ENCODE assay signal across 8 cellular contexts in the genomic region with DNA sequence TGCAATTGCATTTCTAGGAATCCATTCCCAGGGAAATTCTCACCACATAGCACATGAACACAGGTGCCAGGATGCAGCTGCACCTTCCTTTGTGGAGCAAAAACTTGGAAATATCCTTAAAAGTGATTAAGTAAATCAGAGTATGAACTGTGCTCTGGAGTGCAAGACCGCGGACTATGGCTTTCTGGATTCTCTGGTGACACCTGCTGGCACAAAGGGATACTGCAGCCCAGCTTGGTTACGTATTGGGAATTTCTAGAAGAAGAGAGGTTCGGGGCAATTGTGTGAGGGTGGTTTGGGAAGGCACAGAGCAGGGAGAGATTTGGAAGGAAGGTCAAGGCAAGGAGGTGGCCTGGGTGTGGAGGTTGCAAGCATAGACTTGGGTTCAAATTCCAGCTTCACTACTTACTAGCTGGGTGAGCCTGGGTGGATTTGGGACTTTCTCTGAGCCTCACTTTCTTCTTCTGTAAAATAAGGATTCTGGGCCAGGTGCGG. TPM values are rescaled to one million over a fixed set of nuclear protein-coding genes. Genes with fewer than 3 reads are reported as not detected.
DNase-seq lines count a peak whose midpoint lies in the region; ATAC-seq, FAIRE-seq and TF ChIP-seq lines count a peak whose summit lies in the region.

No MANE protein-coding gene starts in this region.

- peak; percentile 91 for TF ChIP-seq RAD21 in HepG2 (CRISPR knock-in tag; IDR thresholded peaks at IDR 0.05)

- no peak overlapping the region for H3K9ac ChIP-seq in HepG2 (ENCODE audit: insufficient read depth, low read depth, low read length)

- no peak overlapping the region for H2AFZ ChIP-seq in HepG2 (ENCODE audit: low read length)

- no peak overlapping the region for H3K27ac Mint-ChIP-seq in activated B cell treated with CpG ODN at 0.5 μM for 24 hours

- no peaks in the 10 kb centered on the region; a peak in 1 of 5 replicates for H3K27me3 ChIP-seq in HepG2 (ENCODE audit: control insufficient read depth in 1 of 2, insufficient read depth in 2 of 2, low read length in 2 of 2)

- no TSS peak for BruUV-seq in HepG2 (replicated peaks; lab: Mats Ljungman, UMichigan)

- FAIRE-seq in HepG2 (lab: Jason Lieb, UNC), result peak; percentile 63

- intact Hi-C loops in activated B cell treated with CpG ODN at 0.5 μM for 24 hours (cut with micrococcal nuclease), result loop anchor here (1.0 kb wide), 3 partner anchors 48 to 190 kb away; no protein-coding TSS in a partner anchor
- intact Hi-C loops in HepG2 (cut with micrococcal nuclease; ENCODE audit: unreplicated experiment), result loop anchor here (1.0 to 2.0 kb wide), 3 partner anchors 17 to 191 kb away; a partner anchor contains a TSS

- no peak overlapping the region for H3K4me3 ChIP-seq in HepG2 (replicated peaks in 1 of 3; ENCODE audit: insufficient read depth in 1 of 3, low read depth in 2 of 3, low read length in 3 of 3)

- no peak for TF ChIP-seq EP300 in HepG2 (IDR thresholded peaks at IDR 0.05; ENCODE audit: low read depth in 2 of 2, low read length in 2 of 2)
- TF ChIP-seq EP300 in HepG2 (CRISPR knock-in tag; IDR thresholded peaks at IDR 0.05; ENCODE audit: borderline replicate concordance), result peak; percentile 43; the same call in 1 of the 2 replicates

- no peak overlapping the region; the same call in 1 of the 2 replicates for H3K4me2 ChIP-seq in HepG2 (ENCODE audit: low read depth, low read length)

- no peak for TF ChIP-seq POLR2A in HepG2 (IDR thresholded peaks at IDR 0.05; ENCODE audit: insufficient read depth in 1 of 2, low read depth in 2 of 2, low read length in 2 of 2)

- no peak overlapping the region for H3K4me3 Mint-ChIP-seq in activated B cell treated with CpG ODN at 0.5 μM for 24 hours

- CTCF ChIA-PET in activated B cell treated with CpG ODN at 0.5 μM for 24 hours (lab: Charles Lee) (interaction anchor here (0.8 to 8.3 kb wide), 14 partner anchors 8 to 293 kb away, joined by 3 to 134 read pairs (median 10); a partner anchor contains a TSS), HepG2 (lab: Yijun Ruan, JAX; ENCODE audit: low intra/inter-chr PET ratio, low total read pairs) (interaction anchor here (1.0 to 7.8 kb wide), 4 partner anchors 31 to 190 kb away, joined by 3 to 115 read pairs (median 6); no protein-coding TSS in a partner anchor)

- peaks cover 23% of the 10 kb centered on the region for H3K4me1 Mint-ChIP-seq in activated B cell treated with CpG ODN at 0.5 μM for 24 hours

- ATAC-seq in activated B cell treated with CpG ODN at 0.5 μM for 24 hours (ENCODE audit: low read depth) (peak; percentile 56), HepG2 (no peak), HG03108 (IDR thresholded peaks at IDR 0.05; ENCODE audit: unreplicated experiment) (no peak)

- H3K9me3 Mint-ChIP-seq in activated B cell treated with CpG ODN at 0.5 μM for 24 hours, result peaks cover 2% of the 10 kb centered on the region

- peaks cover 27% of the 10 kb centered on the region for H3K79me2 ChIP-seq in HepG2 (ENCODE audit: insufficient read depth, low read length)

- H3K36me3 ChIP-seq in HepG2 (replicated peaks in 1 of 2; ENCODE audit: control insufficient read depth in 1 of 2, insufficient read depth in 2 of 2, low read length in 2 of 2), result no peaks in the 10 kb centered on the region

- no peaks in the 10 kb centered on the region for H3K36me3 Mint-ChIP-seq in activated B cell treated with CpG ODN at 0.5 μM for 24 hours (ENCODE audit: low read depth)

- TF ChIP-seq CTCF in activated B cell treated with CpG ODN at 0.5 μM for 24 hours (IDR thresholded peaks at IDR 0.05) (no peak), HepG2 (CRISPR knock-in tag; IDR thresholded peaks at IDR 0.05) (peak; percentile 98)

- H3K27ac ChIP-seq in caudate nucleus (ENCODE audit: low read depth, low read length), result no peak overlapping the region
- H3K27ac ChIP-seq in HepG2 (ENCODE audit: extremely low read length, insufficient read depth, low read length), result peak overlapping the region; percentile 4

- no peaks in the 10 kb centered on the region for H3K9me3 ChIP-seq in HepG2 (ENCODE audit: low read length)

- peaks cover 16% of the 10 kb centered on the region for H3K27me3 Mint-ChIP-seq in activated B cell treated with CpG ODN at 0.5 μM for 24 hours

- peaks cover 83% of the 10 kb centered on the region for H3K4me1 ChIP-seq in HepG2 (ENCODE audit: insufficient read depth, low read length)

- H4K20me1 ChIP-seq in HepG2 (ENCODE audit: insufficient read depth, low read length), result no peaks in the 10 kb centered on the region

- peak; percentile 78 for DNase-seq in NCI-H2171 treated with DMSO at 0.1 percent for 48 hours (lab: John Stamatoyannopoulos, UW)
- no peak for DNase-seq in NCI-H2171 (lab: John Stamatoyannopoulos, UW)
- DNase-seq in NCI-H2227 (lab: John Stamatoyannopoulos, UW; ENCODE audit: unreplicated experiment), result peak; percentile 84
- DNase-seq in activated B cell treated with CpG ODN at 0.5 μM for 24 hours, result peak; percentile 71
- DNase-seq in caudate nucleus (lab: John Stamatoyannopoulos, UW), result peak in 53 of 61 donors; percentile 9 to 89 (median 48)
- peak; percentile 85 for DNase-seq in HepG2 (ENCODE audit: low spot score)
- DNase-seq in stimulated activated CD4-positive, alpha-beta T cell treated with anti-CD3 and anti-CD28 coated beads, TNF-alpha, amount 100 ng/mL, for 24 hours (ENCODE audit: low read depth in 3 of 3), result peak; percentile 60 to 81 (median 71)

- in situ Hi-C loops in HepG2 (cut with HindIII; ENCODE audit: extremely low pct_ligation_motif_present, low pct_unique_long_range_greater_than_20kb), result loop anchor here (5.0 kb wide), 1 partner anchor 47 kb away; no protein-coding TSS in a partner anchor

- POLR2A ChIA-PET in activated B cell treated with CpG ODN at 0.5 μM for 24 hours (lab: Charles Lee), result interaction anchor here (0.6 to 1.3 kb wide), 6 partner anchors 10 to 57 kb away, joined by 3 to 12 read pairs (median 4); a partner anchor contains a TSS
- POLR2A ChIA-PET in HepG2 (lab: Yijun Ruan, JAX), result interaction anchor here (0.7 to 8.3 kb wide), 6 partner anchors 16 to 190 kb away, joined by 4 to 104 read pairs (median 14); a partner anchor contains a TSS

- 32% methylated on average over 5 of the region's 5 CpGs for WGBS in HepG2 (ENCODE audit: low lambda C conversion rate)

RNA-seq across cellular contexts. Expression of a gene that starts 15.9 kb away (rescaled TPM):
- total RNA-seq in activated B cell treated with CpG ODN at 0.5 μM for 24 hours (9.8 and 9.9 TPM in 2 replicates), HepG2 (2016; rRNA removed; fragmentation: Illumina TruSeq; extraction: Trizol) (21.4 and 30.5 TPM in 2 replicates)
- 17.9 and 19.8 TPM in 2 replicates for total RNA-seq in HepG2 (2016; cell fraction: cytosol; rRNA removed; fragmentation: Illumina TruSeq; extraction: Trizol; ENCODE audit: low read depth)
- 16.4 and 29.4 TPM in 2 replicates for total RNA-seq in HepG2 (2016; cell fraction: insoluble cytoplasmic fraction; rRNA removed; fragmentation: Illumina TruSeq; extraction: Trizol)
- 40.2 and 46.0 TPM in 2 replicates for total RNA-seq in HepG2 (2016; cell fraction: membrane; rRNA removed; fragmentation: Illumina TruSeq; extraction: Trizol)
- 19.8 and 24.1 TPM in 2 replicates for total RNA-seq in HepG2 (2016; cell fraction: nucleus; rRNA removed; fragmentation: Illumina TruSeq; extraction: Trizol)
- polyA plus RNA-seq in HepG2 (2011; rRNA removed), result 93.9 and 105 TPM in 2 replicates
- polyA plus RNA-seq in HepG2 (2011; cell fraction: cytosol; rRNA removed), result 58.6 and 81.5 TPM in 2 replicates
- 45.3 and 46.9 TPM in 2 replicates for polyA plus RNA-seq in HepG2 (2011; cell fraction: nucleus; rRNA removed)
- 29.0 and 44.1 TPM in 2 replicates for polyA plus RNA-seq in HepG2 (2012)
- polyA plus RNA-seq in HepG2 (2016; cell fraction: cytosol; fragmentation: Illumina TruSeq; extraction: Trizol; ENCODE audit: low read depth), result 31.6 and 35.7 TPM in 2 replicates
- 33.1 and 37.1 TPM in 2 replicates for polyA plus RNA-seq in HepG2 (2016; cell fraction: insoluble cytoplasmic fraction; fragmentation: Illumina TruSeq; extraction: Trizol; ENCODE audit: low read depth)
- polyA plus RNA-seq in HepG2 (2016; cell fraction: membrane; fragmentation: Illumina TruSeq; extraction: Trizol; ENCODE audit: low read depth), result 65.7 and 67.3 TPM in 2 replicates
- 60.4 and 64.9 TPM in 2 replicates for polyA plus RNA-seq in HepG2 (2016; cell fraction: nucleus; fragmentation: Illumina TruSeq; extraction: Trizol; ENCODE audit: insufficient read depth, low read depth)
- polyA minus RNA-seq in HepG2 (2011; rRNA and poly(A)+ RNA removed; ENCODE audit: low replicate concordance), result 171 and 190 TPM in 2 replicates
- 44.9 and 49.0 TPM in 2 replicates for polyA minus RNA-seq in HepG2 (2011; cell fraction: cytosol; rRNA and poly(A)+ RNA removed)
- 12.5 and 14.5 TPM in 2 replicates for polyA minus RNA-seq in HepG2 (2011; cell fraction: nucleus; rRNA and poly(A)+ RNA removed)

RNA-seq across cellular contexts. Expression of a gene that starts 21.3 kb away (rescaled TPM):
- 22.2 and 23.5 TPM in 2 replicates for total RNA-seq in activated B cell treated with CpG ODN at 0.5 μM for 24 hours
- 12.1 and 18.5 TPM in 2 replicates for total RNA-seq in HepG2 (2016; rRNA removed; fragmentation: Illumina TruSeq; extraction: Trizol)
- total RNA-seq in HepG2 (2016; cell fraction: cytosol; rRNA removed; fragmentation: Illumina TruSeq; extraction: Trizol; ENCODE audit: low read depth), result 9.1 and 9.9 TPM in 2 replicates
- 11.0 and 17.4 TPM in 2 replicates for total RNA-seq in HepG2 (2016; cell fraction: insoluble cytoplasmic fraction; rRNA removed; fragmentation: Illumina TruSeq; extraction: Trizol)
- total RNA-seq in HepG2 (2016; cell fraction: membrane; rRNA removed; fragmentation: Illumina TruSeq; extraction: Trizol), result 19.9 and 21.0 TPM in 2 replicates
- 8.1 and 9.8 TPM in 2 replicates for total RNA-seq in HepG2 (2016; cell fraction: nucleus; rRNA removed; fragmentation: Illumina TruSeq; extraction: Trizol)
- 28.2 and 43.0 TPM in 2 replicates for polyA plus RNA-seq in HepG2 (2011; rRNA removed)
- 31.3 and 41.1 TPM in 2 replicates for polyA plus RNA-seq in HepG2 (2011; cell fraction: cytosol; rRNA removed)
- 47.8 and 49.8 TPM in 2 replicates for polyA plus RNA-seq in HepG2 (2011; cell fraction: nucleus; rRNA removed)
- 33.9 and 49.4 TPM in 2 replicates for polyA plus RNA-seq in HepG2 (2012)
- polyA plus RNA-seq in HepG2 (2016; cell fraction: cytosol; fragmentation: Illumina TruSeq; extraction: Trizol; ENCODE audit: low read depth), result 8.7 and 9.3 TPM in 2 replicates
- polyA plus RNA-seq in HepG2 (2016; cell fraction: insoluble cytoplasmic fraction; fragmentation: Illumina TruSeq; extraction: Trizol; ENCODE audit: low read depth), result 24.7 and 26.6 TPM in 2 replicates
- 16.8 and 19.0 TPM in 2 replicates for polyA plus RNA-seq in HepG2 (2016; cell fraction: membrane; fragmentation: Illumina TruSeq; extraction: Trizol; ENCODE audit: low read depth)
- 21.1 and 24.6 TPM in 2 replicates for polyA plus RNA-seq in HepG2 (2016; cell fraction: nucleus; fragmentation: Illumina TruSeq; extraction: Trizol; ENCODE audit: insufficient read depth, low read depth)
- 12.1 and 28.5 TPM in 2 replicates for polyA minus RNA-seq in HepG2 (2011; rRNA and poly(A)+ RNA removed; ENCODE audit: low replicate concordance)
- polyA minus RNA-seq in HepG2 (2011; cell fraction: cytosol; rRNA and poly(A)+ RNA removed), result 56.9 and 63.6 TPM in 2 replicates
- polyA minus RNA-seq in HepG2 (2011; cell fraction: nucleus; rRNA and poly(A)+ RNA removed), result 21.4 and 26.7 TPM in 2 replicates

RNA-seq across cellular contexts. Expression of a gene that starts 56.4 kb away (rescaled TPM):
- 147 and 166 TPM in 2 replicates for total RNA-seq in activated B cell treated with CpG ODN at 0.5 μM for 24 hours
- 81.3 and 85.1 TPM in 2 replicates for total RNA-seq in HepG2 (2016; rRNA removed; fragmentation: Illumina TruSeq; extraction: Trizol)
- total RNA-seq in HepG2 (2016; cell fraction: cytosol; rRNA removed; fragmentation: Illumina TruSeq; extraction: Trizol; ENCODE audit: low read depth), result 39.8 and 41.0 TPM in 2 replicates
- 75.7 and 82.4 TPM in 2 replicates for total RNA-seq in HepG2 (2016; cell fraction: insoluble cytoplasmic fraction; rRNA removed; fragmentation: Illumina TruSeq; extraction: Trizol)
- 77.9 and 85.1 TPM in 2 replicates for total RNA-seq in HepG2 (2016; cell fraction: membrane; rRNA removed; fragmentation: Illumina TruSeq; extraction: Trizol)
- 90.9 and 96.1 TPM in 2 replicates for total RNA-seq in HepG2 (2016; cell fraction: nucleus; rRNA removed; fragmentation: Illumina TruSeq; extraction: Trizol)
- polyA plus RNA-seq in HepG2 (2011; rRNA removed), result 102 and 132 TPM in 2 replicates
- 86.6 and 115 TPM in 2 replicates for polyA plus RNA-seq in HepG2 (2011; cell fraction: cytosol; rRNA removed)
- 112 and 127 TPM in 2 replicates for polyA plus RNA-seq in HepG2 (2011; cell fraction: nucleus; rRNA removed)
- polyA plus RNA-seq in HepG2 (2012), result 131 and 175 TPM in 2 replicates
- 88.5 and 88.7 TPM in 2 replicates for polyA plus RNA-seq in HepG2 (2016; cell fraction: cytosol; fragmentation: Illumina TruSeq; extraction: Trizol; ENCODE audit: low read depth)
- 203 and 260 TPM in 2 replicates for polyA plus RNA-seq in HepG2 (2016; cell fraction: insoluble cytoplasmic fraction; fragmentation: Illumina TruSeq; extraction: Trizol; ENCODE audit: low read depth)
- 179 and 185 TPM in 2 replicates for polyA plus RNA-seq in HepG2 (2016; cell fraction: membrane; fragmentation: Illumina TruSeq; extraction: Trizol; ENCODE audit: low read depth)
- polyA plus RNA-seq in HepG2 (2016; cell fraction: nucleus; fragmentation: Illumina TruSeq; extraction: Trizol; ENCODE audit: insufficient read depth, low read depth), result 152 and 171 TPM in 2 replicates
- 54.3 and 62.1 TPM in 2 replicates for polyA minus RNA-seq in HepG2 (2011; rRNA and poly(A)+ RNA removed; ENCODE audit: low replicate concordance)
- 50.5 and 51.3 TPM in 2 replicates for polyA minus RNA-seq in HepG2 (2011; cell fraction: cytosol; rRNA and poly(A)+ RNA removed)
- 273 and 299 TPM in 2 replicates for polyA minus RNA-seq in HepG2 (2011; cell fraction: nucleus; rRNA and poly(A)+ RNA removed)
